In genomic region chr1:54806931-54807611, GRCh38 we compare ENCODE assay signal across 14 cellular contexts. TPM values are rescaled to one million over a fixed set of nuclear protein-coding genes. Genes with fewer than 3 reads are reported as not detected.
DNase-seq lines count a peak whose midpoint lies in the region; ATAC-seq lines count a peak whose summit lies in the region.
"Had no signal": no experiment of that assay in that cellular context is flagged by ENCODE, and none has a peak within 500 bp of the region (broad histone marks: within the 10 kb centered on the region; RNA-seq: fewer than 3 reads in every experiment).

No MANE protein-coding gene starts in this region.

- CTCF ChIA-PET in T-cell (lab: Charles Lee) = interaction anchor here in 1 of 2 donors (0.6 kb wide), 1 partner anchor 723 kb away, joined by 3 read pairs; no protein-coding TSS in a partner anchor

- no peaks in the 10 kb centered on the region for H3K36me3 ChIP-seq in esophagus (ENCODE audit: control insufficient read depth in 2 of 2, insufficient read depth in 2 of 2, low read length in 1 of 2)
- no peaks in the 10 kb centered on the region for H3K36me3 ChIP-seq in SJCRH30

- 75 to 81% methylated on average over 11 of the region's 11 CpGs for WGBS in esophagus, 2 donors

- peaks cover 1 to 43% (median 17%) of the 10 kb centered on the region in 3 donors for H3K4me1 Mint-ChIP-seq in T-cell
- H3K4me1 Mint-ChIP-seq in stimulated activated naive CD8-positive, alpha-beta T cell treated with anti-CD3 and anti-CD28 coated beads, Interleukin-15, amount 100 ng/mL, for 72 hours = peaks cover 40% of the 10 kb centered on the region
- H3K4me1 Mint-ChIP-seq: activated B cell treated with CpG ODN at 0.5 μM for 24 hours, neural crest cell had no signal

- H3K27ac ChIP-seq in esophagus (ENCODE audit: low read depth in 2 of 2, low read length in 1 of 2) (peak overlapping the region; percentile 46 to 93), SJCRH30 (no peak overlapping the region)

- H3K4me1 ChIP-seq in esophagus (ENCODE audit: control insufficient read depth in 2 of 2, insufficient read depth in 2 of 2, low read length in 1 of 2) = peaks cover 7 to 12% of the 10 kb centered on the region in 2 donors
- H3K4me1 ChIP-seq in SJCRH30 = no peaks in the 10 kb centered on the region

- no peaks in the 10 kb centered on the region for H3K27me3 Mint-ChIP-seq in T-cell
- no peaks in the 10 kb centered on the region for H3K27me3 Mint-ChIP-seq in stimulated activated naive CD8-positive, alpha-beta T cell treated with anti-CD3 and anti-CD28 coated beads, Interleukin-15, amount 100 ng/mL, for 72 hours
- H3K27me3 Mint-ChIP-seq: activated B cell treated with CpG ODN at 0.5 μM for 24 hours had no signal

- peak overlapping the region in 1 of 2 donors; percentile 11 for H3K27ac Mint-ChIP-seq in T-cell
- H3K27ac Mint-ChIP-seq in stimulated activated naive CD8-positive, alpha-beta T cell treated with anti-CD3 and anti-CD28 coated beads, Interleukin-15, amount 100 ng/mL, for 72 hours = no peak overlapping the region
- H3K27ac Mint-ChIP-seq: activated B cell treated with CpG ODN at 0.5 μM for 24 hours had no signal

- no peaks in the 10 kb centered on the region for H3K36me3 Mint-ChIP-seq in T-cell

- H3K9me3 Mint-ChIP-seq in T-cell = no peaks in the 10 kb centered on the region
- no peaks in the 10 kb centered on the region for H3K9me3 Mint-ChIP-seq in stimulated activated naive CD8-positive, alpha-beta T cell treated with anti-CD3 and anti-CD28 coated beads, Interleukin-15, amount 100 ng/mL, for 72 hours
- H3K9me3 Mint-ChIP-seq: activated B cell treated with CpG ODN at 0.5 μM for 24 hours, neural crest cell had no signal

- no peaks in the 10 kb centered on the region for H3K9me3 ChIP-seq in esophagus (ENCODE audit: control insufficient read depth in 2 of 2, insufficient read depth in 1 of 2, low read depth in 1 of 2, low read length in 1 of 2)
- no peaks in the 10 kb centered on the region for H3K9me3 ChIP-seq in SJCRH30 (replicated peaks)

- POLR2A ChIA-PET in T-cell (lab: Charles Lee) = no interaction called here

- DNase-seq in activated CD8-positive, alpha-beta memory T cell treated with anti-CD3 and anti-CD28 coated beads for 24 hours = peak; percentile 62
- DNase-seq in activated CD8-positive, alpha-beta memory T cell treated with anti-CD3 and anti-CD28 coated beads, Interleukin-2, amount 50 U/mL, for 4 hours = no peak
- DNase-seq in T-cell (peak in 23 of 34 experiments; percentile 13 to 58 (median 37)), NCI-H774 (lab: John Stamatoyannopoulos, UW) (no peak), SJCRH30 (no peak)
- peak in 1 of 2 donors; percentile 23 for DNase-seq in stimulated activated naive CD8-positive, alpha-beta T cell treated with anti-CD3 and anti-CD28 coated beads, Interleukin-15, amount 100 ng/mL, for 72 hours
- DNase-seq: activated B cell treated with CpG ODN at 0.5 μM for 24 hours, hippocampal formation, NCI-H510A treated with DMSO at 0.1 percent for 48 hours had no signal

- H3K4me3 ChIP-seq in esophagus (ENCODE audit: low read depth in 1 of 2, low read length in 2 of 2) (peak overlapping the region; percentile 24 to 36), SJCRH30 (no peak overlapping the region)

- no peak overlapping the region for H3K4me3 Mint-ChIP-seq in T-cell
- H3K4me3 Mint-ChIP-seq in stimulated activated naive CD8-positive, alpha-beta T cell treated with anti-CD3 and anti-CD28 coated beads, Interleukin-15, amount 100 ng/mL, for 72 hours = no peak overlapping the region
- H3K4me3 Mint-ChIP-seq: activated B cell treated with CpG ODN at 0.5 μM for 24 hours, neural crest cell had no signal

- ATAC-seq in T-cell (replicated peaks in 1 of 4) (peak in 2 of 4 experiments; percentile 63 to 71), GM19467 (IDR thresholded peaks at IDR 0.05; ENCODE audit: unreplicated experiment) (no peak)
- ATAC-seq in stimulated activated naive CD8-positive, alpha-beta T cell treated with anti-CD3 and anti-CD28 coated beads, Interleukin-15, amount 100 ng/mL, for 72 hours = peak; percentile 51

- no peaks in the 10 kb centered on the region for H3K27me3 ChIP-seq in esophagus (ENCODE audit: control insufficient read depth in 1 of 2, insufficient read depth in 2 of 2, low read length in 2 of 2)
- 0 out of 2 replicates have a peak, but pooled peaks cover 4% of the 10 kb centered on the region for H3K27me3 ChIP-seq in SJCRH30

RNA-seq across cellular contexts. Expression of gene TTC22, which starts 5.9 kb away (rescaled TPM):
- 10 to 100 TPM in 4 of 5 donors, 1 to 10 TPM in 1; 8.4 to 21.0 (median 16.2) TPM for total RNA-seq in T-cell
- 10 to 100 TPM; 83.5 to 92.9 TPM for polyA plus RNA-seq in esophagus
- not detected in 2 replicates for total RNA-seq in SJCRH30 (2014; rRNA removed; shearing (Covaris generic))
- total RNA-seq: chondrocyte, neural crest cell had no signal
- polyA plus RNA-seq: AG04450 had no signal

RNA-seq across cellular contexts. Expression of gene PARS2, which starts 42.7 kb away (rescaled TPM):
- total RNA-seq in T-cell = 1 to 10 TPM in 3 of 5 donors, under 1 TPM in 2; 0.68 to 6.6 (median 6.0) TPM
- 1 to 10 TPM; 1.5 to 2.5 TPM for polyA plus RNA-seq in esophagus
- 9.8 and 11.8 TPM in 2 replicates for total RNA-seq in SJCRH30 (2014; rRNA removed; shearing (Covaris generic))

Comparison
In these comparisons a context has a peak if more than half of its experiments do, and no peak if none do; other contexts are left out.
1. DNase-seq: peak in activated CD8-positive, alpha-beta memory T cell treated with anti-CD3 and anti-CD28 coated beads for 24 hours (single experiment) and T-cell (23 of 34); none in activated CD8-positive, alpha-beta memory T cell treated with anti-CD3 and anti-CD28 coated beads, Interleukin-2, amount 50 U/mL, for 4 hours (single experiment), NCI-H774 (single experiment) and SJCRH30 (0 of 2).